ENCODE assay signal across 8 cellular contexts in the genomic region with DNA sequence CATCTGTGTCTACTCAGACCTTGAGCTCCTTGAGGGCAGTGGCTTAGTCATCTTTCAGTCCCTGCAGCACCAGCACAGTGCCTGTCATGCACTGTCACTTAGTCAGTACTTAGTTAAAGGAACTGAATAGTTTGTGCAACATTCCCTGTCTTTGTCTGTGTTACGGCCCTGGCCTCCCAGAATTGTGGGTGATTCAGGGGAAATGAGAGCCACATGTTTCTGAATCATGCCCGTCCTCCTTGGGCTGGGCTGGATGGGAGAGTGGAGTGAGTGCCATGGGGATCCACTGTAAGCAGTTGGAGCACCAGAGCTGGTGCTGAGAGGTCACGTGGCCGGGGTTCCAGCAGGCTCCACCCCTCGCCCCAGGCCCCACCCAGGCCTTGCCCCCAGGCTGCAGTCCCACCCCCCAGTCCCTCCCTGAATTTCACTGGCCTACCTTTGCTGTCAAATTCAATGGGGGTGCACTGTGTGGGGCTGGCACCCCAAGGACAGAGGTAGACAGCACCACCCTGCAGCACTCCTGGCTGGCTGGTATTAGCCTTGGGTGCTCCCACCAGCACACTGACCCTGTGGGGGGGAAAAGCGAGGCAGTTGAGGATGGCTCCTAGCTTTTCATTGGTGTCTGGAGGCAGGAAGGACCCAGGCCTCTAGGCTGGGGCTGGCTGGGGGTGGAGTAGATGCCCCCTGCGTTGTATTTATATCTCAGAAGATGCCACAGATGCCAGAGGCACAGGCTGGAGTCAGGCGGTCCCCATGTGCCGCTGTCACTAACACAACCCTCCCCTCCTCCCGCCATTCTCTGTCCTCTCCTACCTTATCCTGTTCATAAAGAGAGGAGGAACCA.
DNase-seq lines count a peak whose midpoint lies in the region; ATAC-seq and TF ChIP-seq lines count a peak whose summit lies in the region.

No MANE protein-coding gene starts in this region.

- DNase-seq in AG10803 (ENCODE audit: low read depth) (peak; percentile 98), NCI-H226 (peak; percentile 97), glomerular visceral epithelial cell (ENCODE audit: extremely low spot score) (peak; percentile 76)
- DNase-seq in activated effector memory CD4-positive, alpha-beta T cell treated with anti-CD3 and anti-CD28 coated beads, Interleukin-2, amount 50 U/mL, for 16 hours = peak; percentile 82

- H3K4me3 ChIP-seq in AG10803 (ENCODE audit: low read length) (no peak overlapping the region), skin epidermis (no peak overlapping the region)

- H3K27ac ChIP-seq in skin epidermis = peak overlapping the region in 20 of 21 experiments; percentile 69 to 99 (median 82)

- ATAC-seq in HG02642 (IDR thresholded peaks at IDR 0.05; ENCODE audit: poor library complexity, unreplicated experiment) (no peak), GM21423 (IDR thresholded peaks at IDR 0.05; ENCODE audit: unreplicated experiment) (no peak), GM19035 (IDR thresholded peaks at IDR 0.05; ENCODE audit: unreplicated experiment) (no peak)

- no peak for TF ChIP-seq CTCF in AG10803 (conservative IDR thresholded peaks at IDR 0.05; ENCODE audit: low read length)
